In genomic region chr20:32110727-32111126, GRCh38 we compare ENCODE assay signal across 9 cellular contexts. TPM values are rescaled to one million over a fixed set of nuclear protein-coding genes. Genes with fewer than 3 reads are reported as not detected.
DNase-seq lines count a peak whose midpoint lies in the region; ATAC-seq and TF ChIP-seq lines count a peak whose summit lies in the region.
"Had no signal": no experiment of that assay in that cellular context is flagged by ENCODE, and none has a peak within 500 bp of the region (broad histone marks: within the 10 kb centered on the region; RNA-seq: fewer than 3 reads in every experiment).

No MANE protein-coding gene starts in this region.

- H3K27ac ChIP-seq in DND-41 (ENCODE audit: low read length), result peak overlapping the region; percentile 93; the same call in 1 of the 2 replicates
- peak overlapping the region; percentile 98 for H3K27ac ChIP-seq in Panc1 (ENCODE audit: low read length)

- H3K36me3 Mint-ChIP-seq in osteocyte (ENCODE audit: unreplicated experiment), result no peaks in the 10 kb centered on the region

- H3K27ac Mint-ChIP-seq in osteocyte (ENCODE audit: unreplicated experiment), result no peak overlapping the region

- H3K27me3 Mint-ChIP-seq in osteocyte (ENCODE audit: unreplicated experiment), result peaks cover 8% of the 10 kb centered on the region

- TF ChIP-seq CTCF in DND-41 (IDR thresholded peaks at IDR 0.05; ENCODE audit: borderline replicate concordance, extremely low read depth, low read length, poor library complexity, severe bottlenecking) (no peak), Panc1 (IDR thresholded peaks at IDR 0.05) (no peak), epithelial cell of esophagus (IDR thresholded peaks at IDR 0.05; ENCODE audit: insufficient read depth, low read depth, low read length, missing control alignments) (no peak), osteocyte (IDR thresholded peaks at IDR 0.05) (no peak), GM20000 (IDR thresholded peaks at IDR 0.05; ENCODE audit: extremely low read depth, missing control alignments) (no peak)

- H3K4me3 ChIP-seq in DND-41 (ENCODE audit: low read depth in 1 of 2, low read length in 2 of 2) (peak overlapping the region; percentile 85 to 93; a peak in 3 of 4 replicates), Panc1 (ENCODE audit: low read depth in 2 of 2, low read length in 2 of 2) (peak overlapping the region; percentile 72 to 86), epithelial cell of esophagus (ENCODE audit: low read length) (peak overlapping the region; percentile 89)

- intact Hi-C loops in Panc1 (cut with micrococcal nuclease; ENCODE audit: unreplicated experiment), result no loop called here

- H3K9me3 ChIP-seq in DND-41 (ENCODE audit: insufficient read depth, low read length, severe bottlenecking), result no peaks in the 10 kb centered on the region
- H3K9me3 ChIP-seq in Panc1 (ENCODE audit: control insufficient read depth, insufficient read depth, low read depth, low read length), result peaks cover 8% of the 10 kb centered on the region; the same call in 1 of the 2 replicates

- H3K79me2 ChIP-seq in DND-41 (ENCODE audit: insufficient read depth, low read length), result peaks cover 62% of the 10 kb centered on the region

- CTCF ChIA-PET in Panc1 (lab: Charles Lee), result no interaction called here

- peaks cover 30% of the 10 kb centered on the region for H4K20me1 ChIP-seq in DND-41 (ENCODE audit: insufficient read depth, low read length)

- DNase-seq in DND-41 (no peak), Panc1 (ENCODE audit: low read depth, low spot score) (no peak), epithelial cell of esophagus (ENCODE audit: low read depth) (no peak), osteocyte (ENCODE audit: extremely low spot score, unreplicated experiment) (no peak), GM20000 (ENCODE audit: low spot score) (no peak), SIG-M5 treated with dmso at 0.1 percent for 504 hours (lab: John Stamatoyannopoulos, UW; ENCODE audit: unreplicated experiment) (no peak), NCI-H146 treated with DMSO at 0.1 percent for 48 hours (lab: John Stamatoyannopoulos, UW; ENCODE audit: unreplicated experiment) (no peak)
- DNase-seq: NCI-H1417 had no signal

- no peak overlapping the region for H2AFZ ChIP-seq in DND-41 (ENCODE audit: low read depth, low read length)

- no peaks in the 10 kb centered on the region for H3K9me3 Mint-ChIP-seq in osteocyte (ENCODE audit: unreplicated experiment)

- peak overlapping the region; percentile 87 for H3K4me2 ChIP-seq in DND-41 (ENCODE audit: insufficient read depth, low read length)

- H3K4me1 ChIP-seq in DND-41 (ENCODE audit: insufficient read depth, low read length) (peaks cover 37% of the 10 kb centered on the region), Panc1 (ENCODE audit: control insufficient read depth, insufficient read depth, low read length) (peaks cover 25% of the 10 kb centered on the region)

- H3K9ac ChIP-seq in DND-41 (ENCODE audit: low read depth, low read length), result peak overlapping the region; percentile 81

- H3K27me3 ChIP-seq in DND-41 (ENCODE audit: insufficient read depth, low read length, poor library complexity) (no peaks in the 10 kb centered on the region), Panc1 (ENCODE audit: control insufficient read depth, insufficient read depth, low read length) (no peaks in the 10 kb centered on the region)

- ATAC-seq in DND-41 (ENCODE audit: insufficient read depth, low read depth), result no peak
- no peak for ATAC-seq in Panc1
- ATAC-seq in HG02852 (IDR thresholded peaks at IDR 0.05; ENCODE audit: unreplicated experiment), result no peak

- in situ Hi-C loops in Panc1 (cut with HindIII; ENCODE audit: low pct_unique_long_range_greater_than_20kb, low sequenced_read_pairs), result no loop called here

- no TSS peak for BruUV-seq in Panc1 (replicated peaks; lab: Mats Ljungman, UMichigan)

- H3K4me3 Mint-ChIP-seq in osteocyte (ENCODE audit: unreplicated experiment), result peak overlapping the region; percentile 100

- H3K4me1 Mint-ChIP-seq in osteocyte (ENCODE audit: unreplicated experiment), result peaks cover 24% of the 10 kb centered on the region

- peaks cover 18% of the 10 kb centered on the region for H3K36me3 ChIP-seq in DND-41 (ENCODE audit: insufficient read depth, low read length)
- no peaks in the 10 kb centered on the region for H3K36me3 ChIP-seq in Panc1 (ENCODE audit: control insufficient read depth, insufficient read depth, low read length)

- POLR2A ChIA-PET in Panc1 (lab: Charles Lee), result interaction anchor here (0.6 to 1.7 kb wide), 4 partner anchors 9 to 389 kb away, joined by 3 to 5 read pairs (median 4); no protein-coding TSS in a partner anchor

RNA-seq across cellular contexts. Expression of gene TM9SF4, which starts 1.2 kb away (rescaled TPM):
- 180 TPM for total RNA-seq in Panc1 (2021; ENCODE audit: unreplicated experiment)
- polyA plus RNA-seq in Panc1 (2012; ENCODE audit: insufficient read length), result 137 TPM
- 64.4 and 67.3 TPM in 2 replicates for total RNA-seq in osteocyte

RNA-seq across cellular contexts. Expression of gene HCK, which starts 58.7 kb away (rescaled TPM):
- total RNA-seq in Panc1 (2021; ENCODE audit: unreplicated experiment) (0.98 TPM), osteocyte (not detected in 2 replicates)
- polyA plus RNA-seq in Panc1 (2012; ENCODE audit: insufficient read length), result 1.1 TPM
